In the genomic region with DNA sequence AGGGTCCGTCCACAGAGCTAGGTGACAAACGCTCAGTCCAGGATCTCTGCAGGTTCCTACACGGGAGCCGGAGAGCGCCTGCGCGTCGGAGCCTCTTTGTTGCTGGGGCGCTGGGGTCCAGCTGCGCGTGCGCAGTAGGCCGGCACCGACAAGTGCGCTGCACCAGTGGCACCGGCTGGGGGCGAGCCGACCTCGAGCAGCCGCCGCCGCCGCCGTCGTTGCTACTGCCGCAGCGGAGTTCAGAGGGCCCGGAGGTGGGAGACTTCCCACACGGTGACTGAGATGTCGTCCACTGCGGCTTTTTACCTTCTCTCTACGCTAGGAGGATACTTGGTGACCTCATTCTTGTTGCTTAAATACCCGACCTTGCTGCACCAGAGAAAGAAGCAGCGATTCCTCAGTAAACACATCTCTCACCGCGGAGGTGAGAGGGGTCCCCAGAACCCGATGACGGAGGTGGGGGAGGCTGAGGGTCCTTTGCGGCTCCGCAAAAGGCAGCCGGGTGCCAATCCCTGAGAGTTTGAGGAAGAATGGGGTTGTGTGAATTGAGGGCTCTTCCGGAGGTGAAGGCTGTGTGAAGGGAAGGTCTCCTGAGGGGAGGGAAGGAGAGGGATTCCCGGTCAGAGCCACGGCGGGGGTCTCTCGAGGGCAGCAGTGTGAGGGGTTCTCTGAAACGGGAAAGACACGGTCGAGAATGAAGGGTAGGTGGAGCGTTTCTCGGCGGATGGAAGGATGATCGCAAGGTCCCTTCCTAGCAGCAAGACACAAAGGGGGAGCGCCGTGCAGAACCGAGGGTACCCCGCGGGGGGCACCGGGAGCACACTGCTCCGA, we compare ENCODE assay signal across 1 cellular context.
TF ChIP-seq lines count a peak whose summit lies in the region.

A gene (plus strand): TSS at position 184 of the 831 bp plus-strand sequence. CDS start 99 bp downstream, at position 283.

TF ChIP-seq in HepG2, 621 proteins besides CTCF, POLR2A, EP300 and RAD21 (continued from another document and continues in another):
- no peak for TF ChIP-seq ZNF75D (CRISPR knock-in tag; IDR thresholded peaks at IDR 0.05; ENCODE audit: borderline replicate concordance)
- peak; percentile 41; the same call in 1 of the 2 replicates for TF ChIP-seq MIER3 (CRISPR knock-in tag; IDR thresholded peaks at IDR 0.05; ENCODE audit: borderline replicate concordance)
- TF ChIP-seq, protein P1, sequence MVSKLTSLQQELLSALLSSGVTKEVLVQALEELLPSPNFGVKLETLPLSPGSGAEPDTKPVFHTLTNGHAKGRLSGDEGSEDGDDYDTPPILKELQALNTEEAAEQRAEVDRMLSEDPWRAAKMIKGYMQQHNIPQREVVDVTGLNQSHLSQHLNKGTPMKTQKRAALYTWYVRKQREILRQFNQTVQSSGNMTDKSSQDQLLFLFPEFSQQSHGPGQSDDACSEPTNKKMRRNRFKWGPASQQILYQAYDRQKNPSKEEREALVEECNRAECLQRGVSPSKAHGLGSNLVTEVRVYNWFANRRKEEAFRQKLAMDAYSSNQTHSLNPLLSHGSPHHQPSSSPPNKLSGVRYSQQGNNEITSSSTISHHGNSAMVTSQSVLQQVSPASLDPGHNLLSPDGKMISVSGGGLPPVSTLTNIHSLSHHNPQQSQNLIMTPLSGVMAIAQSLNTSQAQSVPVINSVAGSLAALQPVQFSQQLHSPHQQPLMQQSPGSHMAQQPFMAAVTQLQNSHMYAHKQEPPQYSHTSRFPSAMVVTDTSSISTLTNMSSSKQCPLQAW (CRISPR knock-in tag; IDR thresholded peaks at IDR 0.05) = peak; percentile 10; the same call in 1 of the 2 replicates
- TF ChIP-seq, protein P2, sequence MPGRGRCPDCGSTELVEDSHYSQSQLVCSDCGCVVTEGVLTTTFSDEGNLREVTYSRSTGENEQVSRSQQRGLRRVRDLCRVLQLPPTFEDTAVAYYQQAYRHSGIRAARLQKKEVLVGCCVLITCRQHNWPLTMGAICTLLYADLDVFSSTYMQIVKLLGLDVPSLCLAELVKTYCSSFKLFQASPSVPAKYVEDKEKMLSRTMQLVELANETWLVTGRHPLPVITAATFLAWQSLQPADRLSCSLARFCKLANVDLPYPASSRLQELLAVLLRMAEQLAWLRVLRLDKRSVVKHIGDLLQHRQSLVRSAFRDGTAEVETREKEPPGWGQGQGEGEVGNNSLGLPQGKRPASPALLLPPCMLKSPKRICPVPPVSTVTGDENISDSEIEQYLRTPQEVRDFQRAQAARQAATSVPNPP (CRISPR knock-in tag; IDR thresholded peaks at IDR 0.05) = 0 out of 2 replicates have a peak, but pooled peaks have one; percentile 57
- TF ChIP-seq, protein P3, sequence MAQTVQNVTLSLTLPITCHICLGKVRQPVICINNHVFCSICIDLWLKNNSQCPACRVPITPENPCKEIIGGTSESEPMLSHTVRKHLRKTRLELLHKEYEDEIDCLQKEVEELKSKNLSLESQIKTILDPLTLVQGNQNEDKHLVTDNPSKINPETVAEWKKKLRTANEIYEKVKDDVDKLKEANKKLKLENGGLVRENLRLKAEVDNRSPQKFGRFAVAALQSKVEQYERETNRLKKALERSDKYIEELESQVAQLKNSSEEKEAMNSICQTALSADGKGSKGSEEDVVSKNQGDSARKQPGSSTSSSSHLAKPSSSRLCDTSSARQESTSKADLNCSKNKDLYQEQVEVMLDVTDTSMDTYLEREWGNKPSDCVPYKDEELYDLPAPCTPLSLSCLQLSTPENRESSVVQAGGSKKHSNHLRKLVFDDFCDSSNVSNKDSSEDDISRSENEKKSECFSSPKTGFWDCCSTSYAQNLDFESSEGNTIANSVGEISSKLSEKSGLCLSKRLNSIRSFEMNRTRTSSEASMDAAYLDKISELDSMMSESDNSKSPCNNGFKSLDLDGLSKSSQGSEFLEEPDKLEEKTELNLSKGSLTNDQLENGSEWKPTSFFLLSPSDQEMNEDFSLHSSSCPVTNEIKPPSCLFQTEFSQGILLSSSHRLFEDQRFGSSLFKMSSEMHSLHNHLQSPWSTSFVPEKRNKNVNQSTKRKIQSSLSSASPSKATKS (CRISPR knock-in tag; IDR thresholded peaks at IDR 0.05) = no peak
- TF ChIP-seq ZNF337 (CRISPR knock-in tag; IDR thresholded peaks at IDR 0.05; ENCODE audit: borderline replicate concordance, low read depth) = no peak
- TF ChIP-seq ZNF124 (CRISPR knock-in tag; IDR thresholded peaks at IDR 0.05) = 0 out of 2 replicates have a peak, but pooled peaks have one; percentile 64
- no peak; the same call in 1 of the 2 replicates for TF ChIP-seq MED13 (CRISPR knock-in tag; IDR thresholded peaks at IDR 0.05)
- TF ChIP-seq MXI1 (IDR thresholded peaks at IDR 0.05; ENCODE audit: borderline replicate concordance, low read depth, low read length) = peak; percentile 50; the same call in 1 of the 3 replicates
- TF ChIP-seq ZNF777 (CRISPR knock-in tag; IDR thresholded peaks at IDR 0.05) = peak; percentile 95
- TF ChIP-seq ZNF839 (CRISPR knock-in tag; IDR thresholded peaks at IDR 0.05; ENCODE audit: borderline replicate concordance) = peak; percentile 55; the same call in 1 of the 2 replicates
- TF ChIP-seq, protein P4, sequence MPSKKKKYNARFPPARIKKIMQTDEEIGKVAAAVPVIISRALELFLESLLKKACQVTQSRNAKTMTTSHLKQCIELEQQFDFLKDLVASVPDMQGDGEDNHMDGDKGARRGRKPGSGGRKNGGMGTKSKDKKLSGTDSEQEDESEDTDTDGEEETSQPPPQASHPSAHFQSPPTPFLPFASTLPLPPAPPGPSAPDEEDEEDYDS (CRISPR knock-in tag; IDR thresholded peaks at IDR 0.05) = peak; percentile 88
- peak; percentile 67; the same call in 1 of the 2 replicates for TF ChIP-seq RARG (CRISPR knock-in tag; IDR thresholded peaks at IDR 0.05; ENCODE audit: low read depth)
- no peak for TF ChIP-seq ZNF10 (CRISPR knock-in tag; IDR thresholded peaks at IDR 0.05; ENCODE audit: borderline replicate concordance, low read depth)
- TF ChIP-seq, protein P5, sequence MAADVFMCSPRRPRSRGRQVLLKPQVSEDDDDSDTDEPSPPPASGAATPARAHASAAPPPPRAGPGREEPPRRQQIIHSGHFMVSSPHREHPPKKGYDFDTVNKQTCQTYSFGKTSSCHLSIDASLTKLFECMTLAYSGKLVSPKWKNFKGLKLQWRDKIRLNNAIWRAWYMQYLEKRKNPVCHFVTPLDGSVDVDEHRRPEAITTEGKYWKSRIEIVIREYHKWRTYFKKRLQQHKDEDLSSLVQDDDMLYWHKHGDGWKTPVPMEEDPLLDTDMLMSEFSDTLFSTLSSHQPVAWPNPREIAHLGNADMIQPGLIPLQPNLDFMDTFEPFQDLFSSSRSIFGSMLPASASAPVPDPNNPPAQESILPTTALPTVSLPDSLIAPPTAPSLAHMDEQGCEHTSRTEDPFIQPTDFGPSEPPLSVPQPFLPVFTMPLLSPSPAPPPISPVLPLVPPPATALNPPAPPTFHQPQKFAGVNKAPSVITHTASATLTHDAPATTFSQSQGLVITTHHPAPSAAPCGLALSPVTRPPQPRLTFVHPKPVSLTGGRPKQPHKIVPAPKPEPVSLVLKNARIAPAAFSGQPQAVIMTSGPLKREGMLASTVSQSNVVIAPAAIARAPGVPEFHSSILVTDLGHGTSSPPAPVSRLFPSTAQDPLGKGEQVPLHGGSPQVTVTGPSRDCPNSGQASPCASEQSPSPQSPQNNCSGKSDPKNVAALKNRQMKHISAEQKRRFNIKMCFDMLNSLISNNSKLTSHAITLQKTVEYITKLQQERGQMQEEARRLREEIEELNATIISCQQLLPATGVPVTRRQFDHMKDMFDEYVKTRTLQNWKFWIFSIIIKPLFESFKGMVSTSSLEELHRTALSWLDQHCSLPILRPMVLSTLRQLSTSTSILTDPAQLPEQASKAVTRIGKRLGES (CRISPR knock-in tag; IDR thresholded peaks at IDR 0.05; ENCODE audit: borderline replicate concordance) = no peak
- TF ChIP-seq ZNF768 (CRISPR knock-in tag; IDR thresholded peaks at IDR 0.05) = peak; percentile 30; the same call in 1 of the 2 replicates
- TF ChIP-seq NAIF1 (CRISPR knock-in tag; IDR thresholded peaks at IDR 0.05; ENCODE audit: borderline replicate concordance) = peak; percentile 83; the same call in 1 of the 2 replicates
- no peak for TF ChIP-seq ZNF773 (CRISPR knock-in tag; IDR thresholded peaks at IDR 0.05; ENCODE audit: borderline replicate concordance)
- TF ChIP-seq HHEX (CRISPR knock-in tag; IDR thresholded peaks at IDR 0.05) = 0 out of 2 replicates have a peak, but pooled peaks have one; percentile 23
- TF ChIP-seq, protein P6, sequence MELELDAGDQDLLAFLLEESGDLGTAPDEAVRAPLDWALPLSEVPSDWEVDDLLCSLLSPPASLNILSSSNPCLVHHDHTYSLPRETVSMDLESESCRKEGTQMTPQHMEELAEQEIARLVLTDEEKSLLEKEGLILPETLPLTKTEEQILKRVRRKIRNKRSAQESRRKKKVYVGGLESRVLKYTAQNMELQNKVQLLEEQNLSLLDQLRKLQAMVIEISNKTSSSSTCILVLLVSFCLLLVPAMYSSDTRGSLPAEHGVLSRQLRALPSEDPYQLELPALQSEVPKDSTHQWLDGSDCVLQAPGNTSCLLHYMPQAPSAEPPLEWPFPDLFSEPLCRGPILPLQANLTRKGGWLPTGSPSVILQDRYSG (CRISPR knock-in tag; IDR thresholded peaks at IDR 0.05) = no peak
- no peak for TF ChIP-seq TBX3 (IDR thresholded peaks at IDR 0.05; ENCODE audit: borderline replicate concordance)
- TF ChIP-seq MIER2 (CRISPR knock-in tag; IDR thresholded peaks at IDR 0.05) = no peak
- 0 out of 2 replicates have a peak, but pooled peaks have one; percentile 26 for TF ChIP-seq ZSCAN25 (CRISPR knock-in tag; IDR thresholded peaks at IDR 0.05)
- TF ChIP-seq ZNF678 (CRISPR knock-in tag; IDR thresholded peaks at IDR 0.05) = peak; percentile 81; the same call in 1 of the 2 replicates
- no peak for TF ChIP-seq ZEB1 (IDR thresholded peaks at IDR 0.05; ENCODE audit: insufficient replicate concordance, low read depth)
- no peak for TF ChIP-seq ATRX (CRISPR knock-in tag; IDR thresholded peaks at IDR 0.05; ENCODE audit: borderline replicate concordance)
- TF ChIP-seq, protein P7, sequence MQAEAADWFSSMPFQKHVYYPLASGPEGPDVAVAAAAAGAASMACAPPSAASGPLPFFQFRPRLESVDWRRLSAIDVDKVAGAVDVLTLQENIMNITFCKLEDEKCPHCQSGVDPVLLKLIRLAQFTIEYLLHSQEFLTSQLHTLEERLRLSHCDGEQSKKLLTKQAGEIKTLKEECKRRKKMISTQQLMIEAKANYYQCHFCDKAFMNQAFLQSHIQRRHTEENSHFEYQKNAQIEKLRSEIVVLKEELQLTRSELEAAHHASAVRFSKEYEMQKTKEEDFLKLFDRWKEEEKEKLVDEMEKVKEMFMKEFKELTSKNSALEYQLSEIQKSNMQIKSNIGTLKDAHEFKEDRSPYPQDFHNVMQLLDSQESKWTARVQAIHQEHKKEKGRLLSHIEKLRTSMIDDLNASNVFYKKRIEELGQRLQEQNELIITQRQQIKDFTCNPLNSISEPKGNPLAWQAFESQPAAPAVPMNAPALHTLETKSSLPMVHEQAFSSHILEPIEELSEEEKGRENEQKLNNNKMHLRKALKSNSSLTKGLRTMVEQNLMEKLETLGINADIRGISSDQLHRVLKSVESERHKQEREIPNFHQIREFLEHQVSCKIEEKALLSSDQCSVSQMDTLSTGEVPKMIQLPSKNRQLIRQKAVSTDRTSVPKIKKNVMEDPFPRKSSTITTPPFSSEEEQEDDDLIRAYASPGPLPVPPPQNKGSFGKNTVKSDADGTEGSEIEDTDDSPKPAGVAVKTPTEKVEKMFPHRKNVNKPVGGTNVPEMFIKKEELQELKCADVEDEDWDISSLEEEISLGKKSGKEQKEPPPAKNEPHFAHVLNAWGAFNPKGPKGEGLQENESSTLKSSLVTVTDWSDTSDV (CRISPR knock-in tag; IDR thresholded peaks at IDR 0.05) = no peak
- no peak for TF ChIP-seq ZNF703 (CRISPR knock-in tag; IDR thresholded peaks at IDR 0.05; ENCODE audit: borderline replicate concordance)
- TF ChIP-seq ZNF709 (CRISPR knock-in tag; IDR thresholded peaks at IDR 0.05) = no peak; the same call in 1 of the 2 replicates
- no peak for TF ChIP-seq ZNF430 (CRISPR knock-in tag; IDR thresholded peaks at IDR 0.05)
- TF ChIP-seq, protein P8, sequence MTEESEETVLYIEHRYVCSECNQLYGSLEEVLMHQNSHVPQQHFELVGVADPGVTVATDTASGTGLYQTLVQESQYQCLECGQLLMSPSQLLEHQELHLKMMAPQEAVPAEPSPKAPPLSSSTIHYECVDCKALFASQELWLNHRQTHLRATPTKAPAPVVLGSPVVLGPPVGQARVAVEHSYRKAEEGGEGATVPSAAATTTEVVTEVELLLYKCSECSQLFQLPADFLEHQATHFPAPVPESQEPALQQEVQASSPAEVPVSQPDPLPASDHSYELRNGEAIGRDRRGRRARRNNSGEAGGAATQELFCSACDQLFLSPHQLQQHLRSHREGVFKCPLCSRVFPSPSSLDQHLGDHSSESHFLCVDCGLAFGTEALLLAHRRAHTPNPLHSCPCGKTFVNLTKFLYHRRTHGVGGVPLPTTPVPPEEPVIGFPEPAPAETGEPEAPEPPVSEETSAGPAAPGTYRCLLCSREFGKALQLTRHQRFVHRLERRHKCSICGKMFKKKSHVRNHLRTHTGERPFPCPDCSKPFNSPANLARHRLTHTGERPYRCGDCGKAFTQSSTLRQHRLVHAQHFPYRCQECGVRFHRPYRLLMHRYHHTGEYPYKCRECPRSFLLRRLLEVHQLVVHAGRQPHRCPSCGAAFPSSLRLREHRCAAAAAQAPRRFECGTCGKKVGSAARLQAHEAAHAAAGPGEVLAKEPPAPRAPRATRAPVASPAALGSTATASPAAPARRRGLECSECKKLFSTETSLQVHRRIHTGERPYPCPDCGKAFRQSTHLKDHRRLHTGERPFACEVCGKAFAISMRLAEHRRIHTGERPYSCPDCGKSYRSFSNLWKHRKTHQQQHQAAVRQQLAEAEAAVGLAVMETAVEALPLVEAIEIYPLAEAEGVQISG (CRISPR knock-in tag; IDR thresholded peaks at IDR 0.05) = peak; percentile 74; the same call in 1 of the 2 replicates
- no peak for TF ChIP-seq CCAR2 (optimal IDR thresholded peaks at IDR 0.05; ENCODE audit: low read depth, low read length)
- TF ChIP-seq, protein P9, sequence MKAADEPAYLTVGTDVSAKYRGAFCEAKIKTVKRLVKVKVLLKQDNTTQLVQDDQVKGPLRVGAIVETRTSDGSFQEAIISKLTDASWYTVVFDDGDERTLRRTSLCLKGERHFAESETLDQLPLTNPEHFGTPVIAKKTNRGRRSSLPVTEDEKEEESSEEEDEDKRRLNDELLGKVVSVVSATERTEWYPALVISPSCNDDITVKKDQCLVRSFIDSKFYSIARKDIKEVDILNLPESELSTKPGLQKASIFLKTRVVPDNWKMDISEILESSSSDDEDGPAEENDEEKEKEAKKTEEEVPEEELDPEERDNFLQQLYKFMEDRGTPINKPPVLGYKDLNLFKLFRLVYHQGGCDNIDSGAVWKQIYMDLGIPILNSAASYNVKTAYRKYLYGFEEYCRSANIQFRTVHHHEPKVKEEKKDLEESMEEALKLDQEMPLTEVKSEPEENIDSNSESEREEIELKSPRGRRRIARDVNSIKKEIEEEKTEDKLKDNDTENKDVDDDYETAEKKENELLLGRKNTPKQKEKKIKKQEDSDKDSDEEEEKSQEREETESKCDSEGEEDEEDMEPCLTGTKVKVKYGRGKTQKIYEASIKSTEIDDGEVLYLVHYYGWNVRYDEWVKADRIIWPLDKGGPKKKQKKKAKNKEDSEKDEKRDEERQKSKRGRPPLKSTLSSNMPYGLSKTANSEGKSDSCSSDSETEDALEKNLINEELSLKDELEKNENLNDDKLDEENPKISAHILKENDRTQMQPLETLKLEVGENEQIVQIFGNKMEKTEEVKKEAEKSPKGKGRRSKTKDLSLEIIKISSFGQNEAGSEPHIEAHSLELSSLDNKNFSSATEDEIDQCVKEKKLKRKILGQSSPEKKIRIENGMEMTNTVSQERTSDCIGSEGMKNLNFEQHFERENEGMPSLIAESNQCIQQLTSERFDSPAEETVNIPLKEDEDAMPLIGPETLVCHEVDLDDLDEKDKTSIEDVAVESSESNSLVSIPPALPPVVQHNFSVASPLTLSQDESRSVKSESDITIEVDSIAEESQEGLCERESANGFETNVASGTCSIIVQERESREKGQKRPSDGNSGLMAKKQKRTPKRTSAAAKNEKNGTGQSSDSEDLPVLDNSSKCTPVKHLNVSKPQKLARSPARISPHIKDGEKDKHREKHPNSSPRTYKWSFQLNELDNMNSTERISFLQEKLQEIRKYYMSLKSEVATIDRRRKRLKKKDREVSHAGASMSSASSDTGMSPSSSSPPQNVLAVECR (CRISPR knock-in tag; IDR thresholded peaks at IDR 0.05; ENCODE audit: borderline replicate concordance) = peak; percentile 75
